ENCODE assay signal across 1 cellular context in the genomic region with DNA sequence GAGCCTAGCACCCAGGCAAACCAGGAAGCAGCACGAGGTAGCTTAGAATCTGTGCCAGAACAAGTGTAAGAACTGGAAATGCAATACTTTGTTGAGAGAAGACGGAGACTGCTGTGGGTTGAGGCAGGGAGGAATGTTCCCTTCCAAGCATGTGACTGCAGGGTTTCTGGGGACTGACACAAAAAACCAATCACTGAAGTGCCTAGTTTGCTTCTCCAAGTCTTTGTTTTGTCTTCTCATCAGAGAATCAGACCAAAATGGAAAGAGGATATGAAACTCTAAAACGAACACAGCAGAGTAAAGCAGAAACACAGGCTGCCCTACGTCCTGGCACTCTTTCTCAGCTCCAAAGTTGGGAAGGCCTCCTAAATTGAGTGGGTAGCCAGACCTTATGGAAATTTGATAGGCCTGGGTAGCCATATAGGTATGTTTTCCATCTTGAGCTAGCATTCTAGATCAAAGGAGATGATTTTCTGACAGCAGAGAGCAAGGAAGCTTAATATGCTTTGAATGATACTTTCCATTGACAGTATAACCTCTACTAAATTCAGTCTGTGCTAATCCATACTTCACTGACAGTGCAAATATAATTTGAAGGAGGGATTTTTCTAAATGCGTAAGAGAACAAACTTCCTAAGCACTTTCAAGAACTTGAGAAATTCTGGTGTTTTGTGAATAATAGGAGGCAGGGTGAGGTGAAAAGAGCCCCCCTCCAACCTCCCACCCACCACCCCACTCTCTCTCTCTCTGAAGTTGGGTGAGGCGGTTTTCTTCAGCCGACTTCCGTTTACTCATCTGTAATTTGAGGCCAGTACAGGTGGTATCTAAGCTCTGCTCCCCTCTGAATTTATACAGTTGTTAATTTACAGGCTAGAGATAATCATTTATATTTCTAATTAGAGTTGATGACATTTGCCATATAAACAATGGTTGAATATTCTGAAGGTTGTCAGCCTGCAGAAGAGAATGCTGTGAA.
TF ChIP-seq lines count a peak whose summit lies in the region.

No MANE protein-coding gene starts in this region.

TF ChIP-seq in GM12878, 131 proteins besides CTCF, POLR2A, EP300 and RAD21 (continued from another document and continues in another):
- TF ChIP-seq CEBPZ (IDR thresholded peaks at IDR 0.05; ENCODE audit: low read depth, low read length) (no peak), CHD1 (IDR thresholded peaks at IDR 0.05; ENCODE audit: low read depth, low read length) (no peak), IKZF1 (conservative IDR thresholded peaks at IDR 0.05) (peak; percentile 75; the same call in 1 of the 2 replicates), KAT2A (conservative IDR thresholded peaks at IDR 0.05; ENCODE audit: control insufficient read depth, low read depth, low read length) (no peak), BHLHE40 (IDR thresholded peaks at IDR 0.05; ENCODE audit: borderline replicate concordance in 1 of 2, low read depth in 2 of 2, low read length in 1 of 2) (peak; percentile 18 to 25; a peak in 1 of 4 replicates), CBFB (IDR thresholded peaks at IDR 0.05; ENCODE audit: low read depth) (no peak), MYB (IDR thresholded peaks at IDR 0.05; ENCODE audit: borderline replicate concordance, low read depth, low read length) (no peak), NFYA (IDR thresholded peaks at IDR 0.05; ENCODE audit: borderline replicate concordance, low read depth, low read length) (no peak), SP1 (IDR thresholded peaks at IDR 0.05; ENCODE audit: low read depth, low read length) (no peak), POU2F2 (IDR thresholded peaks at IDR 0.05; ENCODE audit: borderline replicate concordance, low read depth, low read length) (0 out of 3 replicates have a peak, but pooled peaks have one; percentile 25), BRCA1 (IDR thresholded peaks at IDR 0.05; ENCODE audit: low read depth, low read length) (no peak), SKIL (IDR thresholded peaks at IDR 0.05; ENCODE audit: low read depth, poor library complexity, severe bottlenecking) (peak; percentile 39), ZZZ3 (IDR thresholded peaks at IDR 0.05; ENCODE audit: control insufficient read depth, insufficient read length, low read depth) (no peak), NR2F1 (conservative IDR thresholded peaks at IDR 0.05) (no peak), MEF2B (IDR thresholded peaks at IDR 0.05; ENCODE audit: partially characterized antibody, poor library complexity, severe bottlenecking) (peak; percentile 31), ZNF384 (IDR thresholded peaks at IDR 0.05; ENCODE audit: borderline replicate concordance, low read depth, low read length) (no peak), MEF2A (IDR thresholded peaks at IDR 0.05; ENCODE audit: insufficient read depth, low read depth, low read length) (0 out of 2 replicates have a peak, but pooled peaks have one; percentile 59), RB1 (IDR thresholded peaks at IDR 0.05; ENCODE audit: borderline replicate concordance) (no peak), NBN (IDR thresholded peaks at IDR 0.05) (0 out of 2 replicates have a peak, but pooled peaks have one; percentile 54), ATF7 (IDR thresholded peaks at IDR 0.05; ENCODE audit: low read depth) (no peak), SMAD5 (IDR thresholded peaks at IDR 0.05; ENCODE audit: low read depth) (no peak), TAF1 (IDR thresholded peaks at IDR 0.05; ENCODE audit: borderline replicate concordance, low read depth, low read length) (no peak), HDAC6 (IDR thresholded peaks at IDR 0.05; ENCODE audit: unreplicated experiment) (no peak), JUNB (IDR thresholded peaks at IDR 0.05) (no peak; the same call in 1 of the 2 replicates), MXI1 (IDR thresholded peaks at IDR 0.05; ENCODE audit: low read depth, low read length) (no peak), ASH2L (IDR thresholded peaks at IDR 0.05; ENCODE audit: borderline replicate concordance, low read depth) (no peak), MTA2 (IDR thresholded peaks at IDR 0.05; ENCODE audit: low read depth) (peak; percentile 55), TARDBP (IDR thresholded peaks at IDR 0.05; ENCODE audit: borderline replicate concordance) (no peak), SMARCA5 (IDR thresholded peaks at IDR 0.05) (no peak), CREB1 (IDR thresholded peaks at IDR 0.05; ENCODE audit: low read depth) (no peak), SPI1 (IDR thresholded peaks at IDR 0.05; ENCODE audit: borderline replicate concordance, insufficient read depth, low read depth, low read length) (peak; percentile 98), MLLT1 (IDR thresholded peaks at IDR 0.05) (no peak), ZNF274 (IDR thresholded peaks at IDR 0.05; ENCODE audit: insufficient read depth, insufficient read length) (no peak), EGR1 (IDR thresholded peaks at IDR 0.05; ENCODE audit: borderline replicate concordance in 1 of 2, low read depth in 2 of 2, low read length in 2 of 2) (no peak), ZSCAN29 (IDR thresholded peaks at IDR 0.05) (no peak)
- TF ChIP-seq, protein P1, sequence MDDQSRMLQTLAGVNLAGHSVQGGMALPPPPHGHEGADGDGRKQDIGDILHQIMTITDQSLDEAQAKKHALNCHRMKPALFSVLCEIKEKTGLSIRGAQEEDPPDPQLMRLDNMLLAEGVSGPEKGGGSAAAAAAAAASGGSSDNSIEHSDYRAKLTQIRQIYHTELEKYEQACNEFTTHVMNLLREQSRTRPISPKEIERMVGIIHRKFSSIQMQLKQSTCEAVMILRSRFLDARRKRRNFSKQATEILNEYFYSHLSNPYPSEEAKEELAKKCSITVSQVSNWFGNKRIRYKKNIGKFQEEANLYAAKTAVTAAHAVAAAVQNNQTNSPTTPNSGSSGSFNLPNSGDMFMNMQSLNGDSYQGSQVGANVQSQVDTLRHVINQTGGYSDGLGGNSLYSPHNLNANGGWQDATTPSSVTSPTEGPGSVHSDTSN (IDR thresholded peaks at IDR 0.05; ENCODE audit: insufficient replicate concordance, low read depth, low read length): no peak
- TF ChIP-seq, protein P2, sequence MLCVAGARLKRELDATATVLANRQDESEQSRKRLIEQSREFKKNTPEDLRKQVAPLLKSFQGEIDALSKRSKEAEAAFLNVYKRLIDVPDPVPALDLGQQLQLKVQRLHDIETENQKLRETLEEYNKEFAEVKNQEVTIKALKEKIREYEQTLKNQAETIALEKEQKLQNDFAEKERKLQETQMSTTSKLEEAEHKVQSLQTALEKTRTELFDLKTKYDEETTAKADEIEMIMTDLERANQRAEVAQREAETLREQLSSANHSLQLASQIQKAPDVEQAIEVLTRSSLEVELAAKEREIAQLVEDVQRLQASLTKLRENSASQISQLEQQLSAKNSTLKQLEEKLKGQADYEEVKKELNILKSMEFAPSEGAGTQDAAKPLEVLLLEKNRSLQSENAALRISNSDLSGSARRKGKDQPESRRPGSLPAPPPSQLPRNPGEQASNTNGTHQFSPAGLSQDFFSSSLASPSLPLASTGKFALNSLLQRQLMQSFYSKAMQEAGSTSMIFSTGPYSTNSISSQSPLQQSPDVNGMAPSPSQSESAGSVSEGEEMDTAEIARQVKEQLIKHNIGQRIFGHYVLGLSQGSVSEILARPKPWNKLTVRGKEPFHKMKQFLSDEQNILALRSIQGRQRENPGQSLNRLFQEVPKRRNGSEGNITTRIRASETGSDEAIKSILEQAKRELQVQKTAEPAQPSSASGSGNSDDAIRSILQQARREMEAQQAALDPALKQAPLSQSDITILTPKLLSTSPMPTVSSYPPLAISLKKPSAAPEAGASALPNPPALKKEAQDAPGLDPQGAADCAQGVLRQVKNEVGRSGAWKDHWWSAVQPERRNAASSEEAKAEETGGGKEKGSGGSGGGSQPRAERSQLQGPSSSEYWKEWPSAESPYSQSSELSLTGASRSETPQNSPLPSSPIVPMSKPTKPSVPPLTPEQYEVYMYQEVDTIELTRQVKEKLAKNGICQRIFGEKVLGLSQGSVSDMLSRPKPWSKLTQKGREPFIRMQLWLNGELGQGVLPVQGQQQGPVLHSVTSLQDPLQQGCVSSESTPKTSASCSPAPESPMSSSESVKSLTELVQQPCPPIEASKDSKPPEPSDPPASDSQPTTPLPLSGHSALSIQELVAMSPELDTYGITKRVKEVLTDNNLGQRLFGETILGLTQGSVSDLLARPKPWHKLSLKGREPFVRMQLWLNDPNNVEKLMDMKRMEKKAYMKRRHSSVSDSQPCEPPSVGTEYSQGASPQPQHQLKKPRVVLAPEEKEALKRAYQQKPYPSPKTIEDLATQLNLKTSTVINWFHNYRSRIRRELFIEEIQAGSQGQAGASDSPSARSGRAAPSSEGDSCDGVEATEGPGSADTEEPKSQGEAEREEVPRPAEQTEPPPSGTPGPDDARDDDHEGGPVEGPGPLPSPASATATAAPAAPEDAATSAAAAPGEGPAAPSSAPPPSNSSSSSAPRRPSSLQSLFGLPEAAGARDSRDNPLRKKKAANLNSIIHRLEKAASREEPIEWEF (IDR thresholded peaks at IDR 0.05; ENCODE audit: insufficient replicate concordance, low read depth, low read length): no peak
- TF ChIP-seq, protein P3, sequence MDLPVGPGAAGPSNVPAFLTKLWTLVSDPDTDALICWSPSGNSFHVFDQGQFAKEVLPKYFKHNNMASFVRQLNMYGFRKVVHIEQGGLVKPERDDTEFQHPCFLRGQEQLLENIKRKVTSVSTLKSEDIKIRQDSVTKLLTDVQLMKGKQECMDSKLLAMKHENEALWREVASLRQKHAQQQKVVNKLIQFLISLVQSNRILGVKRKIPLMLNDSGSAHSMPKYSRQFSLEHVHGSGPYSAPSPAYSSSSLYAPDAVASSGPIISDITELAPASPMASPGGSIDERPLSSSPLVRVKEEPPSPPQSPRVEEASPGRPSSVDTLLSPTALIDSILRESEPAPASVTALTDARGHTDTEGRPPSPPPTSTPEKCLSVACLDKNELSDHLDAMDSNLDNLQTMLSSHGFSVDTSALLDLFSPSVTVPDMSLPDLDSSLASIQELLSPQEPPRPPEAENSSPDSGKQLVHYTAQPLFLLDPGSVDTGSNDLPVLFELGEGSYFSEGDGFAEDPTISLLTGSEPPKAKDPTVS (IDR thresholded peaks at IDR 0.05; ENCODE audit: low read depth, low read length): no peak
- TF ChIP-seq, protein P4, sequence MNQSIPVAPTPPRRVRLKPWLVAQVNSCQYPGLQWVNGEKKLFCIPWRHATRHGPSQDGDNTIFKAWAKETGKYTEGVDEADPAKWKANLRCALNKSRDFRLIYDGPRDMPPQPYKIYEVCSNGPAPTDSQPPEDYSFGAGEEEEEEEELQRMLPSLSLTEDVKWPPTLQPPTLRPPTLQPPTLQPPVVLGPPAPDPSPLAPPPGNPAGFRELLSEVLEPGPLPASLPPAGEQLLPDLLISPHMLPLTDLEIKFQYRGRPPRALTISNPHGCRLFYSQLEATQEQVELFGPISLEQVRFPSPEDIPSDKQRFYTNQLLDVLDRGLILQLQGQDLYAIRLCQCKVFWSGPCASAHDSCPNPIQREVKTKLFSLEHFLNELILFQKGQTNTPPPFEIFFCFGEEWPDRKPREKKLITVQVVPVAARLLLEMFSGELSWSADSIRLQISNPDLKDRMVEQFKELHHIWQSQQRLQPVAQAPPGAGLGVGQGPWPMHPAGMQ (IDR thresholded peaks at IDR 0.05; ENCODE audit: borderline replicate concordance): no peak
- TF ChIP-seq, protein P5, sequence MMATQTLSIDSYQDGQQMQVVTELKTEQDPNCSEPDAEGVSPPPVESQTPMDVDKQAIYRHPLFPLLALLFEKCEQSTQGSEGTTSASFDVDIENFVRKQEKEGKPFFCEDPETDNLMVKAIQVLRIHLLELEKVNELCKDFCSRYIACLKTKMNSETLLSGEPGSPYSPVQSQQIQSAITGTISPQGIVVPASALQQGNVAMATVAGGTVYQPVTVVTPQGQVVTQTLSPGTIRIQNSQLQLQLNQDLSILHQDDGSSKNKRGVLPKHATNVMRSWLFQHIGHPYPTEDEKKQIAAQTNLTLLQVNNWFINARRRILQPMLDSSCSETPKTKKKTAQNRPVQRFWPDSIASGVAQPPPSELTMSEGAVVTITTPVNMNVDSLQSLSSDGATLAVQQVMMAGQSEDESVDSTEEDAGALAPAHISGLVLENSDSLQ (IDR thresholded peaks at IDR 0.05): no peak
